In the genomic region with DNA sequence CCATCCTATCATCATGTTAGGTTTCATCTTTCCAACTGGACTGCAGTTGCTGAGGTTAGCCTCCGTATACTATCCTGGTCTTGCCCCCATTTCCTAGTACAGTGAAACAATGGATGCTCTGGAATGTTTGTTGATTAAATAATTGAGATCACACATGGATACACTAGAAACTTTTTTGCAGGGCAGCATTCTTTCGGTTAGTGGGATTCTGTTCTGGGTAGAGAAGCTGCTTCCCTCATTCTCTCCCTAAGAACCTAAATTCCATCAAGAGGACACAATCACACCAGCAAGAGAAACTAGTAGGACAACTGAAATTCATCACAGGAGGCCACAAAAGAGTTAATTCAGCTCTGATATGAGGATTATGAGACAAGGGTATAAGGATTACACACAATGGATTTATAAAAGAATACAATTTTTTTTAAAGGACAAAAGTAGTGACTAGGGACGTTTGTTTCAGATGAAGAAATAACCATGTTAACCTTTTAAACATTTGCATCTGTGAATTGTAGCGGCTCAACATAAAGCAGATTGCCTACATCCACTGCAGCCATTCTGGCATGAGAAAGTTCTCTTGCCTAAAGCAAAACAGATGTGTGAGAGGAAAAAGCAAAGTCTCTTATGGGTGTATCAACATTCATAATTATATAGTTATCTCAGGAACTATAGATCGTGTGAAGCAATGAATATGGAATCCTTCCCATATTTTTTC, we compare ENCODE assay signal across 1 cellular context.
TF ChIP-seq lines count a peak whose summit lies in the region.

No MANE protein-coding gene starts in this region.

TF ChIP-seq in H1, 55 proteins besides CTCF, POLR2A, EP300 and RAD21 (continued from another document):
- TF ChIP-seq JUND (IDR thresholded peaks at IDR 0.05; ENCODE audit: low read length) (no peak), CHD2 (IDR thresholded peaks at IDR 0.05; ENCODE audit: low read length) (no peak)
